8 cellular contexts compared by ENCODE assay signal in the genomic region with DNA sequence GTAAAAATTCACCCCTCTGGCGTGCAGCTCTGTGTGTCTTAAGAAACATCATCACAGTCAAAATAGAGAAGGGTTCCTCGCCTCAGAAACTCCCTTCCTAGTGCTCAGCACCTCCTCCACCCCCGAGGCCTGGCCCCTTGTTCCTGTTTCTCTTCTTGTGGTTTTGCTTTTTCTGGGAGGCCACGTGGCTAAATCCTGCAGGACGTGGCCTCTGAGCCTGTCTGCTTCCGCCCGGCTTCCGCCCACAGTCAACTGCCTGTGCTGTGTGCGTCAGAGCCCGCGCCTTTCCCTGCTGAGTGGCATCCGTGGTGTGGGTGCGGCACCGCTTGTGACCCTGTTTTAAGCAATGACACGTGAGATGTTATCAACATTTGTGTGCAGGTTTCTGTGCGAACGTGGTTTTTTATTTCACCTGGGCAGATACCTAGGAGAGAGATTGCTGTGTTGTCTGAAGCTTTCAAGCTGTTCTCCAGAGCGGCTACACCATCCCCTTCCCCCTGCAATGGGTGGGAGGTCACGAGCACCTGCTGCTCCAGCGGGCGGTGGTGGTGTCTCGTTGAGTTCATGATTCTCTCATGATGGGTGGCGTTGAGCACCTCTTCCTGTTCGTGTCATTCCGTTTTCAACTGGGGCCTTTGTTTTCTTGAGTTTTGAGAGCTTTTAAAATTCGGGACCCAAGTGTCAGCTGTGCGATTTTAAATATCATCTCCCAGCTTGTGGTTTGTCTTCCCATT. TPM values are rescaled to one million over a fixed set of nuclear protein-coding genes. Genes with fewer than 3 reads are reported as not detected.
DNase-seq lines count a peak whose midpoint lies in the region; ATAC-seq and TF ChIP-seq lines count a peak whose summit lies in the region.

No MANE protein-coding gene starts in this region.

- H3K9me3 ChIP-seq in hepatocyte (ENCODE audit: low read depth), result no peaks in the 10 kb centered on the region

- no peak for TF ChIP-seq CTCF in hepatocyte (IDR thresholded peaks at IDR 0.05; ENCODE audit: poor library complexity)

- H3K36me3 ChIP-seq in hepatocyte (replicated peaks; ENCODE audit: insufficient read depth, low read depth), result no peaks in the 10 kb centered on the region

- no peaks in the 10 kb centered on the region for H3K9me2 ChIP-seq in hepatocyte (replicated peaks; ENCODE audit: insufficient read depth)

- DNase-seq in T-helper 2 cell (peak; percentile 64 to 98 (median 91)), amniotic epithelial cell (ENCODE audit: low read depth) (peak; percentile 24), lung microvascular endothelial cell (ENCODE audit: low read depth in 2 of 2) (peak; percentile 36 to 74), hepatocyte (ENCODE audit: low spot score) (no peak), NCI-H345 (lab: John Stamatoyannopoulos, UW) (no peak)
- peak; percentile 54 to 75 for DNase-seq in stimulated activated CD8-positive, alpha-beta memory T cell treated with anti-CD3 and anti-CD28 coated beads, Interleukin-4, amount 100 ng/mL, for 4 hours (ENCODE audit: low read depth in 2 of 2, low spot score in 1 of 2)

- no peaks in the 10 kb centered on the region for H3K4me1 ChIP-seq in hepatocyte (ENCODE audit: insufficient read depth)

- no peak overlapping the region for H2AFZ ChIP-seq in hepatocyte

- 90% methylated on average over 27 of the region's 27 CpGs for WGBS in hepatocyte (ENCODE audit: low lambda C conversion rate, missing lambda C conversion rate)

- H3K27ac ChIP-seq in hepatocyte, result no peak overlapping the region

- no peak overlapping the region for H3K4me2 ChIP-seq in hepatocyte

- no peak overlapping the region for H3K4me3 ChIP-seq in hepatocyte

- H3K79me2 ChIP-seq in hepatocyte, result no peaks in the 10 kb centered on the region

- ATAC-seq in GM18520 (IDR thresholded peaks at IDR 0.05; ENCODE audit: unreplicated experiment) (peak; percentile 32), HG03066 (IDR thresholded peaks at IDR 0.05; ENCODE audit: low read depth, unreplicated experiment) (peak; percentile 76)

- H4K20me1 ChIP-seq in hepatocyte (ENCODE audit: insufficient read depth, poor library complexity, severe bottlenecking), result no peaks in the 10 kb centered on the region

- no peaks in the 10 kb centered on the region for H3K27me3 ChIP-seq in hepatocyte

RNA-seq across cellular contexts. Expression of gene ACSF3, which starts 21.7 kb away (rescaled TPM):
- total RNA-seq in lung microvascular endothelial cell (13.7 and 13.9 TPM in 2 replicates), hepatocyte (20.7 and 22.1 TPM in 2 replicates)
- 18.2 and 28.0 TPM in 2 replicates for polyA plus RNA-seq in hepatocyte

RNA-seq across cellular contexts. Expression of gene CDH15, which starts 56.2 kb away (rescaled TPM):
- total RNA-seq in lung microvascular endothelial cell (under 0.01 TPM in 2 replicates), hepatocyte (0.13 TPM in 1 of 2 replicates, not detected in the other)
- 0.12 and 0.47 TPM in 2 replicates for polyA plus RNA-seq in hepatocyte

Comparison
In these comparisons a context has a peak if more than half of its experiments do, and no peak if none do; other contexts are left out.
1. DNase-seq: peak in T-helper 2 cell (5 of 5), amniotic epithelial cell (single experiment), lung microvascular endothelial cell (2 of 2) and stimulated activated CD8-positive, alpha-beta memory T cell treated with anti-CD3 and anti-CD28 coated beads, Interleukin-4, amount 100 ng/mL, for 4 hours (2 of 2); none in hepatocyte (single experiment) and NCI-H345 (single experiment).